ENCODE assay signal across 29 cellular contexts in genomic region chr9:78221425-78221824, GRCh38.
"Had no signal": no experiment of that assay in that cellular context is flagged by ENCODE, and none has a peak within 500 bp of the region (broad histone marks: within the 10 kb centered on the region; RNA-seq: fewer than 3 reads in every experiment).

No MANE protein-coding gene starts in this region.

- H3K4me1 Mint-ChIP-seq: activated CD4-positive, alpha-beta memory T cell treated with anti-CD3 and anti-CD28 coated beads, Interleukin-2, amount 10 ng/mL, durations not matched to agents 7 days and 5 days; brain; T-cell had no signal

- DNase-seq: activated CD4-positive, alpha-beta memory T cell treated with anti-CD3 and anti-CD28 coated beads, Interleukin-2, amount 10 ng/mL, durations not matched to agents 7 days and 5 days; activated CD4-positive, alpha-beta T cell treated with anti-CD3 and anti-CD28 coated beads, Interleukin-2, amount 50 U/mL, for 1 hour; activated CD4-positive, CD25-positive, alpha-beta regulatory T cell; activated naive CD4-positive, alpha-beta T cell treated with anti-CD3 and anti-CD28 coated beads, Interleukin-2, amount 50 U/mL, for 16 hours; activated naive CD8-positive, alpha-beta T cell treated with anti-CD3 and anti-CD28 coated beads, Interleukin-2, amount 10 ng/mL, durations not matched to agents 7 days and 5 days; activated T-cell treated with anti-CD3 and anti-CD28 coated beads for 4 hours; activated T-cell treated with anti-CD3 and anti-CD28 coated beads, Interleukin-2, amount 50 U/mL, for 72 hours; amniotic stem cell; KG1; MG63; MV-4-11; NCI-H1092 treated with DMSO at 0.1 percent for 48 hours; NCI-H1417 treated with DMSO at 0.1 percent for 48 hours; NCI-H1694; NCI-H2029 treated with DMSO at 0.1 percent for 48 hours; NCI-H345; NCI-H510A; NCI-H526 treated with DMSO at 0.1 percent for 48 hours; NK-92 treated with Interleukin-12 subunit alpha and Interleukin-12 subunit beta, amount 100 ng/mL, for 24 hours; OCI-M1; RPMI8226; T-cell had no signal

- H3K27me3 ChIP-seq: cardiac muscle cell, MG63 had no signal

- H3K27ac ChIP-seq: cardiac muscle cell, SK-N-MC, VCaP had no signal

- H3K36me3 Mint-ChIP-seq: brain, T-cell had no signal

- H3K27ac Mint-ChIP-seq: activated CD4-positive, alpha-beta memory T cell treated with anti-CD3 and anti-CD28 coated beads, Interleukin-2, amount 10 ng/mL, durations not matched to agents 7 days and 5 days; activated naive CD8-positive, alpha-beta T cell treated with anti-CD3 and anti-CD28 coated beads, Interleukin-2, amount 10 ng/mL, durations not matched to agents 7 days and 5 days; activated T-cell treated with anti-CD3 and anti-CD28 coated beads, Interleukin-2, amount 50 U/mL, for 72 hours; brain; T-cell had no signal

- H3K9me3 ChIP-seq: MG63 had no signal

- H3K27me3 Mint-ChIP-seq: brain had no signal

- ATAC-seq: activated T-cell treated with anti-CD3 and anti-CD28 coated beads, Interleukin-2, amount 50 U/mL, for 72 hours; Panc1; Right ventricle myocardium inferior; T-cell had no signal

- H3K4me3 ChIP-seq: cardiac muscle cell, MG63, SK-N-MC had no signal

- H3K9me3 Mint-ChIP-seq: activated CD4-positive, alpha-beta memory T cell treated with anti-CD3 and anti-CD28 coated beads, Interleukin-2, amount 10 ng/mL, durations not matched to agents 7 days and 5 days; activated naive CD8-positive, alpha-beta T cell treated with anti-CD3 and anti-CD28 coated beads, Interleukin-2, amount 10 ng/mL, durations not matched to agents 7 days and 5 days; activated T-cell treated with anti-CD3 and anti-CD28 coated beads, Interleukin-2, amount 50 U/mL, for 72 hours; T-cell had no signal

- H3K36me3 ChIP-seq: cardiac muscle cell, MG63 had no signal

- FAIRE-seq: astrocyte had no signal

- H3K4me3 Mint-ChIP-seq: activated CD4-positive, alpha-beta memory T cell treated with anti-CD3 and anti-CD28 coated beads, Interleukin-2, amount 10 ng/mL, durations not matched to agents 7 days and 5 days; activated naive CD8-positive, alpha-beta T cell treated with anti-CD3 and anti-CD28 coated beads, Interleukin-2, amount 10 ng/mL, durations not matched to agents 7 days and 5 days; activated T-cell treated with anti-CD3 and anti-CD28 coated beads, Interleukin-2, amount 50 U/mL, for 72 hours; brain; T-cell had no signal
